In the genomic region with DNA sequence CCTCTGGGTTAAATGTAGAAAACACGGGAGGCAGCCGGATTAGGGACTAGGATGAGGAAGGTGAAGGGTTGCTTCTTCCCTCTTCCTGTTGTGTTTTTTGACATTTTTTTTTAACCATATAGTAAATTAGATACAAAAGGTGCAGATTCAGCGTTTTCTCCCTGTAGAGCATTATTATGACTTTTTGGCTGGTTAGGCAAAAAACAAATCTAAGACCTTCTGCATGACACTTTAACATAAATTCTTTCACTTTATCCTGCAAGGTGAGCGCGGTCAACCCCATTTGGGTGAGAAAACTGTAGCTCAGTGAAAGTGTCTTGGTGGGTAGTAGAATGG, we compare ENCODE assay signal across 11 cellular contexts. TPM values are rescaled to one million over a fixed set of nuclear protein-coding genes. Genes with fewer than 3 reads are reported as not detected.
DNase-seq lines count a peak whose midpoint lies in the region; ATAC-seq and TF ChIP-seq lines count a peak whose summit lies in the region.
"Had no signal": no experiment of that assay in that cellular context is flagged by ENCODE, and none has a peak within 500 bp of the region (broad histone marks: within the 10 kb centered on the region; RNA-seq: fewer than 3 reads in every experiment).

No MANE protein-coding gene starts in this region.

- H3K4me1 ChIP-seq in A673 (ENCODE audit: insufficient read depth, low read length, poor library complexity, severe bottlenecking) (peaks cover 7% of the 10 kb centered on the region), IMR-90 (ENCODE audit: control insufficient read depth, insufficient read depth, low read length) (peaks cover 2% of the 10 kb centered on the region)
- peaks cover 10 to 17% of the 10 kb centered on the region in 2 donors for H3K4me1 ChIP-seq in naive thymus-derived CD4-positive, alpha-beta T cell (ENCODE audit: control insufficient read depth in 2 of 2, insufficient read depth in 2 of 2, low read length in 2 of 2)

- intact Hi-C loops in A673 (cut with micrococcal nuclease; ENCODE audit: unreplicated experiment), result no loop called here
- intact Hi-C loops in IMR-90 (cut with micrococcal nuclease), result no loop called here
- intact Hi-C loops in naive thymus-derived CD4-positive, alpha-beta T cell (cut with micrococcal nuclease), result loop anchor here (1.0 to 10.0 kb wide), 12 partner anchors 8 to 999 kb away; a partner anchor contains a TSS

- H3K27me3 ChIP-seq in A673 (replicated peaks; ENCODE audit: insufficient read depth, low read depth, low read length, poor library complexity) (peaks cover 18% of the 10 kb centered on the region), IMR-90 (ENCODE audit: control insufficient read depth, insufficient read depth, low read length) (peaks cover 49% of the 10 kb centered on the region)
- no peaks in the 10 kb centered on the region for H3K27me3 ChIP-seq in naive thymus-derived CD4-positive, alpha-beta T cell (ENCODE audit: control insufficient read depth in 2 of 2, insufficient read depth in 2 of 2, low read length in 2 of 2)

- BruUV-seq in A673 (replicated peaks; lab: Mats Ljungman, UMichigan) (no TSS peak), IMR-90 (replicated peaks; lab: Mats Ljungman, UMichigan) (no TSS peak)

- no peaks in the 10 kb centered on the region for H3K79me1 ChIP-seq in IMR-90 (ENCODE audit: low read depth in 1 of 2, low read length in 2 of 2)

- no peaks in the 10 kb centered on the region for H3K9me3 Mint-ChIP-seq in chondrocyte (ENCODE audit: low read depth)
- no peaks in the 10 kb centered on the region for H3K9me3 Mint-ChIP-seq in naive thymus-derived CD4-positive, alpha-beta T cell

- TF ChIP-seq CTCF in A673 (conservative IDR thresholded peaks at IDR 0.05; ENCODE audit: low read depth, low read length) (no peak), IMR-90 (conservative IDR thresholded peaks at IDR 0.05; ENCODE audit: low read depth, low read length) (no peak), chondrocyte (IDR thresholded peaks at IDR 0.05) (no peak)

- TF ChIP-seq POLR2A in IMR-90 (IDR thresholded peaks at IDR 0.05; ENCODE audit: low read depth, low read length), result no peak

- H2BK15ac ChIP-seq in IMR-90 (ENCODE audit: low read depth, low read length), result no peak overlapping the region

- no peak overlapping the region for H4K5ac ChIP-seq in IMR-90 (ENCODE audit: low read depth, low read length)

- H3K27ac ChIP-seq in A673 (ENCODE audit: low read depth, low read length, poor library complexity, severe bottlenecking) (no peak overlapping the region), IMR-90 (ENCODE audit: insufficient read depth, low read length) (no peak overlapping the region)
- peak overlapping the region; percentile 80 for H3K27ac ChIP-seq in naive thymus-derived CD4-positive, alpha-beta T cell (ENCODE audit: low read depth, low read length)

- H2AK9ac ChIP-seq in IMR-90 (replicated peaks; ENCODE audit: low read depth, low read length, poor library complexity), result no peak overlapping the region

- H2AFZ ChIP-seq in IMR-90 (replicated peaks; ENCODE audit: low read length, poor library complexity), result no peak overlapping the region

- H3K4me3 ChIP-seq in A673 (ENCODE audit: low read depth, low read length, poor library complexity, severe bottlenecking) (peak overlapping the region; percentile 69), IMR-90 (ENCODE audit: insufficient read depth, low read depth, low read length) (no peak overlapping the region)
- peak overlapping the region; percentile 83 for H3K4me3 ChIP-seq in naive thymus-derived CD4-positive, alpha-beta T cell (ENCODE audit: low read length)

- no peak overlapping the region for H2BK5ac ChIP-seq in IMR-90 (ENCODE audit: low read depth, low read length, poor library complexity, severe bottlenecking)

- ATAC-seq in IMR-90 (ENCODE audit: low read depth), result no peak
- no peak for ATAC-seq in naive thymus-derived CD4-positive, alpha-beta T cell
- ATAC-seq in GM21381 (IDR thresholded peaks at IDR 0.05; ENCODE audit: unreplicated experiment), result no peak

- POLR2A ChIA-PET in A673 (lab: Charles Lee; ENCODE audit: low non-redundant PET), result no interaction called here
- POLR2A ChIA-PET in IMR-90 (lab: Charles Lee; ENCODE audit: unreplicated experiment), result no interaction called here
- POLR2A ChIA-PET in naive thymus-derived CD4-positive, alpha-beta T cell (lab: Charles Lee), result interaction anchor here (0.8 to 1.9 kb wide), 6 partner anchors 8 to 395 kb away, joined by 3 to 12 read pairs (median 3); a partner anchor contains a TSS

- no peak overlapping the region for H3K4me2 ChIP-seq in IMR-90 (ENCODE audit: low read depth, low read length)

- H2AK5ac ChIP-seq in IMR-90 (ENCODE audit: low read depth, low read length), result no peak overlapping the region

- H4K8ac ChIP-seq in IMR-90 (ENCODE audit: low read depth in 2 of 2, low read length in 2 of 2), result no peak overlapping the region

- no peaks in the 10 kb centered on the region for H3K36me3 ChIP-seq in A673 (ENCODE audit: insufficient read depth, low read length, poor library complexity, severe bottlenecking)
- no peaks in the 10 kb centered on the region for H3K36me3 ChIP-seq in IMR-90 (ENCODE audit: control insufficient read depth, insufficient read depth, low read length)
- peaks cover 0 to 5% (median 0%) of the 10 kb centered on the region in 3 experiments for H3K36me3 ChIP-seq in naive thymus-derived CD4-positive, alpha-beta T cell (ENCODE audit: control insufficient read depth in 2 of 3, insufficient read depth in 3 of 3, low read length in 3 of 3)

- CTCF ChIA-PET in A673 (lab: Charles Lee), result interaction anchor here (0.5 kb wide), 1 partner anchor 90 kb away, joined by 7 read pairs; no protein-coding TSS in a partner anchor
- CTCF ChIA-PET in IMR-90 (lab: Yijun Ruan, JAX), result no interaction called here
- CTCF ChIA-PET in naive thymus-derived CD4-positive, alpha-beta T cell (lab: Charles Lee), result interaction anchor here (1.4 kb wide), 1 partner anchor 121 kb away, joined by 5 read pairs; no protein-coding TSS in a partner anchor

- H3K9me3 ChIP-seq in A673 (ENCODE audit: low read depth, low read length, poor library complexity, severe bottlenecking), result no peaks in the 10 kb centered on the region
- H3K9me3 ChIP-seq in IMR-90 (ENCODE audit: control insufficient read depth, insufficient read depth, low read length), result no peaks in the 10 kb centered on the region
- no peaks in the 10 kb centered on the region for H3K9me3 ChIP-seq in naive thymus-derived CD4-positive, alpha-beta T cell (ENCODE audit: control insufficient read depth in 2 of 3, low read length in 3 of 3)

- no peak for DNase-seq in A673 (ENCODE audit: low spot score)
- no peak for DNase-seq in IMR-90
- DNase-seq in chondrocyte (ENCODE audit: low spot score), result no peak
- no peak for DNase-seq in naive thymus-derived CD4-positive, alpha-beta T cell
- DNase-seq in medulla oblongata (ENCODE audit: extremely low spot score), result no peak
- no peak for DNase-seq in activated effector memory CD4-positive, alpha-beta T cell treated with anti-CD3 and anti-CD28 coated beads, Interleukin-2, amount 50 U/mL, for 16 hours
- DNase-seq in occipital lobe (lab: John Stamatoyannopoulos, UW), result no peak
- DNase-seq: DMS153, NCI-H1436 had no signal

- H3K4me3 Mint-ChIP-seq in chondrocyte (ENCODE audit: unreplicated experiment), result peak overlapping the region; percentile 60
- peak overlapping the region; percentile 85 to 100 (median 96) for H3K4me3 Mint-ChIP-seq in naive thymus-derived CD4-positive, alpha-beta T cell

- no peak overlapping the region for H3K18ac ChIP-seq in IMR-90 (ENCODE audit: low read depth, low read length)

- H3K36me3 Mint-ChIP-seq in chondrocyte (ENCODE audit: low read depth), result peaks cover 1% of the 10 kb centered on the region
- peaks cover 0 to 9% (median 0%) of the 10 kb centered on the region in 5 donors for H3K36me3 Mint-ChIP-seq in naive thymus-derived CD4-positive, alpha-beta T cell

- H3K9ac ChIP-seq in IMR-90 (ENCODE audit: low read depth, low read length), result no peak overlapping the region

- peaks cover 49% of the 10 kb centered on the region for H3K27me3 Mint-ChIP-seq in chondrocyte (ENCODE audit: low read depth)
- peaks cover 0 to 24% (median 0%) of the 10 kb centered on the region in 5 donors for H3K27me3 Mint-ChIP-seq in naive thymus-derived CD4-positive, alpha-beta T cell

- WGBS in IMR-90 (ENCODE audit: extremely low coverage in 2 of 2, insufficient read length in 1 of 2), 2 experiments, result no CpG with 5 or more reads among the region's 5 CpGs

- no peak overlapping the region for H2BK20ac ChIP-seq in IMR-90 (ENCODE audit: low read depth, low read length)

- H3K14ac ChIP-seq in IMR-90 (replicated peaks; ENCODE audit: low read depth, low read length), result no peak overlapping the region

- dilution Hi-C loops in IMR-90 (cut with HindIII; ENCODE audit: low sequenced_read_pairs, unreplicated experiment), result no loop called here

- in situ Hi-C loops in IMR-90 (cut with MboI; ENCODE audit: low sequenced_read_pairs), result no loop called here

- no peak for TF ChIP-seq RAD21 in IMR-90 (IDR thresholded peaks at IDR 0.05; ENCODE audit: low read length)

- H4K91ac ChIP-seq in IMR-90 (ENCODE audit: insufficient read depth, low read depth, low read length), result no peak overlapping the region

- no peak overlapping the region for H3K56ac ChIP-seq in IMR-90 (ENCODE audit: extremely low read depth, insufficient read depth, low read length)

- peaks cover 13% of the 10 kb centered on the region for H3K4me1 Mint-ChIP-seq in chondrocyte (ENCODE audit: low read depth)
- H3K4me1 Mint-ChIP-seq in naive thymus-derived CD4-positive, alpha-beta T cell, result peaks cover 20 to 62% (median 54%) of the 10 kb centered on the region in 7 donors

- H4K20me1 ChIP-seq in IMR-90 (ENCODE audit: insufficient read depth, low read length), result no peaks in the 10 kb centered on the region

- no peak overlapping the region for H3K23ac ChIP-seq in IMR-90 (ENCODE audit: low read depth, low read length)

- H2BK120ac ChIP-seq in IMR-90 (ENCODE audit: low read depth, low read length), result no peak overlapping the region

- no peak overlapping the region for H3K4ac ChIP-seq in IMR-90 (ENCODE audit: low read depth, low read length)

- no peaks in the 10 kb centered on the region for H3K9me1 ChIP-seq in IMR-90 (ENCODE audit: insufficient read depth, low read length)

- no peak overlapping the region for H3K27ac Mint-ChIP-seq in chondrocyte (ENCODE audit: unreplicated experiment)
- peak overlapping the region in 8 of 9 donors; percentile 84 to 99 (median 94) for H3K27ac Mint-ChIP-seq in naive thymus-derived CD4-positive, alpha-beta T cell

TF ChIP-seq in IMR-90, 13 proteins besides CTCF, POLR2A, EP300 and RAD21 (continues in another document):
- TF ChIP-seq SMC3 (IDR thresholded peaks at IDR 0.05; ENCODE audit: low read depth, low read length), result no peak

RNA-seq across cellular contexts. Expression of a gene that starts 1.3 kb away (rescaled TPM):
- total RNA-seq in A673 (2021) (6.0 and 7.9 TPM in 2 replicates), IMR-90 (2012; rRNA removed) (0.28 TPM in 1 of 2 replicates, not detected in the other), chondrocyte (0.02 TPM in 1 of 3 replicates, not detected in the others), occipital lobe (13.6 TPM)
- polyA plus RNA-seq in IMR-90 (2012; rRNA removed), result not detected in 2 replicates
- not detected in 2 replicates for polyA plus RNA-seq in IMR-90 (2012; cell fraction: cytosol; rRNA removed)
- not detected in 2 replicates for polyA plus RNA-seq in IMR-90 (2012; cell fraction: nucleus; rRNA removed; ENCODE audit: low replicate concordance)
- 10 to 100 TPM in 3 of 5 experiments, 1 to 10 TPM in 2; 1.6 to 27.7 (median 16.7) TPM for total RNA-seq in naive thymus-derived CD4-positive, alpha-beta T cell
- 10 to 100 TPM; 10.6 to 22.6 TPM for polyA plus RNA-seq in naive thymus-derived CD4-positive, alpha-beta T cell
- total RNA-seq: glomerular endothelial cell had no signal

Comparison
In these comparisons a context has a peak if more than half of its experiments do, and no peak if none do; other contexts are left out.
1. intact Hi-C loops: an anchor here in naive thymus-derived CD4-positive, alpha-beta T cell (1.0 to 10.0 kb wide); none called in A673 and IMR-90.